In the genomic region with DNA sequence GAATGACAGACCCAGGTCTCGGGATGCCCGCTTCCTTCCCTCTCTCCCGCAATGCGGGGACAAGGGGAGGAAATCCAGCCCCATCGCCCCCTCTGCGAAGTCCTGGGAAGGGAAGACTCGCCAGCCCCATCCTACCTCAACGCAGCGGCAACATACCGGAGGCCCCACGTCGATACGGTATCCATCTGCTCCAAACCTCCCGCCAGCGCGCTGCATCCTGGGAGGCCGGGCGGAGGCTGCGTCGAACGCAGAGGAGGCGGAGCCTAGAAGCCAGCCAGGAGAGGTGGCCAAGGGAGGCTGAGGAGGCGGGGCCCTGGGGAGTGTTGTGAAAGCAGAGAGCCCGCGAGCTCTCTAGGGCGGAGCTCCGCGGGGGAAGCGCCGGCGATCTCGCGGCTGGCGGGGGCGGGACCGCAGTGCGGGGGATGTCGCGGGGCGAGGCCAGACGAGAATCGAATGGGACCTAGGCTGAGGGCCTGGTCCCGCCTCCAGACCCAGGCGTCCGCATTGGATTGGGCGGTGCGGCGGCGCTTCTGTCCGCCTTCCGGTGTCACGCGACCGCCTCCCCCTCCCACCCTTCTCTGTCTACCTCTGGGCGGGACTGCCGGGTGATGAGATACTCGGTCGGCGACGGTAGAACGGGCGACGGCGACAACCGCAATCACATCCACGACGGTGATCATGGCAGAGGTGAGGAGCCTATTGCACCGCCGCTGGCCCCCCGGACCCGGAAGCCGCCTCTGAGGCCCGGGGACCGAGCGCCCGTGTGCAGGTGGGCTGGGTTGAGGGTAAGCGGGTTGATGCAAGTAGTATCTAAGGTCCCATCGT, we compare ENCODE assay signal across 8 cellular contexts. TPM values are rescaled to one million over a fixed set of nuclear protein-coding genes. Genes with fewer than 3 reads are reported as not detected.
DNase-seq lines count a peak whose midpoint lies in the region; ATAC-seq, FAIRE-seq and TF ChIP-seq lines count a peak whose summit lies in the region.

Gene FANCB (minus strand): TSS at position 219 of the 825 bp plus-strand sequence. CDS start 7,559 bp downstream, outside the sequence.
Gene MOSPD2 (plus strand): TSS at position 571 of the 825 bp plus-strand sequence. CDS start 108 bp downstream, at position 679.

- ATAC-seq in GM18909 (IDR thresholded peaks at IDR 0.05; ENCODE audit: poor library complexity, unreplicated experiment), result peak; percentile 96
- peak; percentile 97 for ATAC-seq in HG03159 (IDR thresholded peaks at IDR 0.05; ENCODE audit: unreplicated experiment)

- DNase-seq in AG08395 (ENCODE audit: low spot score) (peak; percentile 92), NCI-H2227 (lab: John Stamatoyannopoulos, UW; ENCODE audit: unreplicated experiment) (peak; percentile 99), WERI-Rb-1 (peak; percentile 95), bronchial epithelial cell (ENCODE audit: low read depth) (peak; percentile 79)

- H3K9ac ChIP-seq in iPS-20b (ENCODE audit: low read depth, low read length), result peak within 1 kb of the TSS; percentile 82; the same call in 1 of the 2 replicates

- H3K36me3 ChIP-seq in WERI-Rb-1 (no peaks in the 10 kb centered on the region; the same call in 1 of the 2 replicates), bronchial epithelial cell (ENCODE audit: control insufficient read depth, insufficient read depth, low read length) (no peaks in the 10 kb centered on the region), iPS-20b (ENCODE audit: insufficient read depth, low read depth, low read length) (peaks cover 8% of the 10 kb centered on the region; the same call in 1 of the 2 replicates)

- no peaks in the 10 kb centered on the region for H3K4me1 ChIP-seq in iPS-20b (ENCODE audit: insufficient read depth, low read length)

- H3K9me3 ChIP-seq in WERI-Rb-1 (ENCODE audit: severe bottlenecking), result no peaks in the 10 kb centered on the region
- no peaks in the 10 kb centered on the region for H3K9me3 ChIP-seq in iPS-20b (ENCODE audit: insufficient read depth, low read depth, low read length)

- TF ChIP-seq CTCF in WERI-Rb-1 (IDR thresholded peaks at IDR 0.05; ENCODE audit: low read depth, low read length), result no peak
- no peak for TF ChIP-seq CTCF in bronchial epithelial cell (IDR thresholded peaks at IDR 0.05; ENCODE audit: insufficient read depth, low read length, severe bottlenecking)

- FAIRE-seq in bronchial epithelial cell (lab: Jason Lieb, UNC), result no peak

- H3K4me3 ChIP-seq in WERI-Rb-1 (ENCODE audit: low read depth, low read length) (peak within 1 kb of the TSS; percentile 61), bronchial epithelial cell (ENCODE audit: low read depth, low read length) (peak within 1 kb of the TSS; percentile 78), iPS-20b (ENCODE audit: low read length) (peak within 1 kb of the TSS; percentile 87), skin epidermis (peak within 1 kb of the TSS; percentile 48 to 68 (median 61))

- H3K27me3 ChIP-seq in WERI-Rb-1 (ENCODE audit: insufficient read depth, low read depth, severe bottlenecking) (no peaks in the 10 kb centered on the region), bronchial epithelial cell (ENCODE audit: control insufficient read depth, insufficient read depth, low read length) (no peaks in the 10 kb centered on the region), iPS-20b (ENCODE audit: insufficient read depth, low read length) (no peaks in the 10 kb centered on the region)

- H3K27ac ChIP-seq in WERI-Rb-1, result peak within 1 kb of the TSS; percentile 76
- no peak within 1 kb of the TSS for H3K27ac ChIP-seq in iPS-20b (ENCODE audit: low read length)
- H3K27ac ChIP-seq in skin epidermis, result peak within 1 kb of the TSS; percentile 43 to 87 (median 77)

RNA-seq across cellular contexts. Expression of gene FANCB, which starts in this region (rescaled TPM):
- 1.2 and 1.8 TPM in 2 replicates for total RNA-seq in bronchial epithelial cell

RNA-seq across cellular contexts. Expression of gene MOSPD2, which starts in this region (rescaled TPM):
- 8.2 and 8.7 TPM in 2 replicates for total RNA-seq in bronchial epithelial cell
